1 cellular context compared by ENCODE assay signal in genomic region chr15:90957105-90957790, GRCh38.
TF ChIP-seq lines count a peak whose summit lies in the region.

No MANE protein-coding gene starts in this region.

TF ChIP-seq in WTC11, 78 proteins besides CTCF, POLR2A, EP300 and RAD21 (continued from another document):
- peak; percentile 86; the same call in 1 of the 2 replicates for TF ChIP-seq FOXP1 (CRISPR knock-in tag; IDR thresholded peaks at IDR 0.05; ENCODE audit: borderline replicate concordance)
- TF ChIP-seq CDX4 (CRISPR knock-in tag; IDR thresholded peaks at IDR 0.05; ENCODE audit: borderline replicate concordance), result no peak
- TF ChIP-seq, protein P1, sequence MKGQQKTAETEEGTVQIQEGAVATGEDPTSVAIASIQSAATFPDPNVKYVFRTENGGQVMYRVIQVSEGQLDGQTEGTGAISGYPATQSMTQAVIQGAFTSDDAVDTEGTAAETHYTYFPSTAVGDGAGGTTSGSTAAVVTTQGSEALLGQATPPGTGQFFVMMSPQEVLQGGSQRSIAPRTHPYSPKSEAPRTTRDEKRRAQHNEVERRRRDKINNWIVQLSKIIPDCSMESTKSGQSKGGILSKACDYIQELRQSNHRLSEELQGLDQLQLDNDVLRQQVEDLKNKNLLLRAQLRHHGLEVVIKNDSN (CRISPR knock-in tag; IDR thresholded peaks at IDR 0.05), result 0 out of 2 replicates have a peak, but pooled peaks have one; percentile 36
- TF ChIP-seq, protein P2, sequence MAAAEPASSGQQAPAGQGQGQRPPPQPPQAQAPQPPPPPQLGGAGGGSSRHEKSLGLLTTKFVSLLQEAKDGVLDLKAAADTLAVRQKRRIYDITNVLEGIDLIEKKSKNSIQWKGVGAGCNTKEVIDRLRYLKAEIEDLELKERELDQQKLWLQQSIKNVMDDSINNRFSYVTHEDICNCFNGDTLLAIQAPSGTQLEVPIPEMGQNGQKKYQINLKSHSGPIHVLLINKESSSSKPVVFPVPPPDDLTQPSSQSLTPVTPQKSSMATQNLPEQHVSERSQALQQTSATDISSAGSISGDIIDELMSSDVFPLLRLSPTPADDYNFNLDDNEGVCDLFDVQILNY (CRISPR knock-in tag; IDR thresholded peaks at IDR 0.05), result no peak
- no peak for TF ChIP-seq JAZF1 (CRISPR knock-in tag; IDR thresholded peaks at IDR 0.05)
- peak; percentile 15; the same call in 1 of the 2 replicates for TF ChIP-seq USF2 (CRISPR knock-in tag; IDR thresholded peaks at IDR 0.05)
- TF ChIP-seq, protein P3, sequence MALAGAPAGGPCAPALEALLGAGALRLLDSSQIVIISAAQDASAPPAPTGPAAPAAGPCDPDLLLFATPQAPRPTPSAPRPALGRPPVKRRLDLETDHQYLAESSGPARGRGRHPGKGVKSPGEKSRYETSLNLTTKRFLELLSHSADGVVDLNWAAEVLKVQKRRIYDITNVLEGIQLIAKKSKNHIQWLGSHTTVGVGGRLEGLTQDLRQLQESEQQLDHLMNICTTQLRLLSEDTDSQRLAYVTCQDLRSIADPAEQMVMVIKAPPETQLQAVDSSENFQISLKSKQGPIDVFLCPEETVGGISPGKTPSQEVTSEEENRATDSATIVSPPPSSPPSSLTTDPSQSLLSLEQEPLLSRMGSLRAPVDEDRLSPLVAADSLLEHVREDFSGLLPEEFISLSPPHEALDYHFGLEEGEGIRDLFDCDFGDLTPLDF (CRISPR knock-in tag; IDR thresholded peaks at IDR 0.05), result no peak
- TF ChIP-seq, protein P4, sequence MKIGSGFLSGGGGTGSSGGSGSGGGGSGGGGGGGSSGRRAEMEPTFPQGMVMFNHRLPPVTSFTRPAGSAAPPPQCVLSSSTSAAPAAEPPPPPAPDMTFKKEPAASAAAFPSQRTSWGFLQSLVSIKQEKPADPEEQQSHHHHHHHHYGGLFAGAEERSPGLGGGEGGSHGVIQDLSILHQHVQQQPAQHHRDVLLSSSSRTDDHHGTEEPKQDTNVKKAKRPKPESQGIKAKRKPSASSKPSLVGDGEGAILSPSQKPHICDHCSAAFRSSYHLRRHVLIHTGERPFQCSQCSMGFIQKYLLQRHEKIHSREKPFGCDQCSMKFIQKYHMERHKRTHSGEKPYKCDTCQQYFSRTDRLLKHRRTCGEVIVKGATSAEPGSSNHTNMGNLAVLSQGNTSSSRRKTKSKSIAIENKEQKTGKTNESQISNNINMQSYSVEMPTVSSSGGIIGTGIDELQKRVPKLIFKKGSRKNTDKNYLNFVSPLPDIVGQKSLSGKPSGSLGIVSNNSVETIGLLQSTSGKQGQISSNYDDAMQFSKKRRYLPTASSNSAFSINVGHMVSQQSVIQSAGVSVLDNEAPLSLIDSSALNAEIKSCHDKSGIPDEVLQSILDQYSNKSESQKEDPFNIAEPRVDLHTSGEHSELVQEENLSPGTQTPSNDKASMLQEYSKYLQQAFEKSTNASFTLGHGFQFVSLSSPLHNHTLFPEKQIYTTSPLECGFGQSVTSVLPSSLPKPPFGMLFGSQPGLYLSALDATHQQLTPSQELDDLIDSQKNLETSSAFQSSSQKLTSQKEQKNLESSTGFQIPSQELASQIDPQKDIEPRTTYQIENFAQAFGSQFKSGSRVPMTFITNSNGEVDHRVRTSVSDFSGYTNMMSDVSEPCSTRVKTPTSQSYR (CRISPR knock-in tag; IDR thresholded peaks at IDR 0.05), result 0 out of 2 replicates have a peak, but pooled peaks have one; percentile 19
- TF ChIP-seq ZNF423 (CRISPR knock-in tag; IDR thresholded peaks at IDR 0.05), result no peak
- TF ChIP-seq, protein P5, sequence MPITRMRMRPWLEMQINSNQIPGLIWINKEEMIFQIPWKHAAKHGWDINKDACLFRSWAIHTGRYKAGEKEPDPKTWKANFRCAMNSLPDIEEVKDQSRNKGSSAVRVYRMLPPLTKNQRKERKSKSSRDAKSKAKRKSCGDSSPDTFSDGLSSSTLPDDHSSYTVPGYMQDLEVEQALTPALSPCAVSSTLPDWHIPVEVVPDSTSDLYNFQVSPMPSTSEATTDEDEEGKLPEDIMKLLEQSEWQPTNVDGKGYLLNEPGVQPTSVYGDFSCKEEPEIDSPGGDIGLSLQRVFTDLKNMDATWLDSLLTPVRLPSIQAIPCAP (CRISPR knock-in tag; IDR thresholded peaks at IDR 0.05), result 0 out of 2 replicates have a peak, but pooled peaks have one; percentile 43
- TF ChIP-seq RELA (CRISPR knock-in tag; IDR thresholded peaks at IDR 0.05; ENCODE audit: borderline replicate concordance), result no peak; the same call in 1 of the 2 replicates
- no peak for TF ChIP-seq FOXJ3 (CRISPR knock-in tag; IDR thresholded peaks at IDR 0.05; ENCODE audit: borderline replicate concordance)
- no peak for TF ChIP-seq NFATC4 (CRISPR knock-in tag; IDR thresholded peaks at IDR 0.05)
- TF ChIP-seq FOXK1 (CRISPR knock-in tag; IDR thresholded peaks at IDR 0.05), result peak; percentile 32; the same call in 1 of the 2 replicates
- no peak for TF ChIP-seq SMAD3 (CRISPR knock-in tag; IDR thresholded peaks at IDR 0.05; ENCODE audit: borderline replicate concordance)
- TF ChIP-seq, protein P6, sequence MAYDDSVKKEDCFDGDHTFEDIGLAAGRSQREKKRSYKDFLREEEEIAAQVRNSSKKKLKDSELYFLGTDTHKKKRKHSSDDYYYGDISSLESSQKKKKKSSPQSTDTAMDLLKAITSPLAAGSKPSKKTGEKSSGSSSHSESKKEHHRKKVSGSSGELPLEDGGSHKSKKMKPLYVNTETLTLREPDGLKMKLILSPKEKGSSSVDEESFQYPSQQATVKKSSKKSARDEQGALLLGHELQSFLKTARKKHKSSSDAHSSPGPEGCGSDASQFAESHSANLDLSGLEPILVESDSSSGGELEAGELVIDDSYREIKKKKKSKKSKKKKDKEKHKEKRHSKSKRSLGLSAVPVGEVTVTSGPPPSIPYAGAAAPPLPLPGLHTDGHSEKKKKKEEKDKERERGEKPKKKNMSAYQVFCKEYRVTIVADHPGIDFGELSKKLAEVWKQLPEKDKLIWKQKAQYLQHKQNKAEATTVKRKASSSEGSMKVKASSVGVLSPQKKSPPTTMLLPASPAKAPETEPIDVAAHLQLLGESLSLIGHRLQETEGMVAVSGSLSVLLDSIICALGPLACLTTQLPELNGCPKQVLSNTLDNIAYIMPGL (CRISPR knock-in tag; IDR thresholded peaks at IDR 0.05), result peak; percentile 69; the same call in 1 of the 2 replicates
- TF ChIP-seq MAX (CRISPR knock-in tag; IDR thresholded peaks at IDR 0.05), result 0 out of 2 replicates have a peak, but pooled peaks have one; percentile 46
- no peak for TF ChIP-seq ATF1 (CRISPR knock-in tag; IDR thresholded peaks at IDR 0.05)
- TF ChIP-seq MYBL2 (CRISPR knock-in tag; IDR thresholded peaks at IDR 0.05), result peak; percentile 51; the same call in 1 of the 2 replicates
- TF ChIP-seq PRRX2 (CRISPR knock-in tag; IDR thresholded peaks at IDR 0.05), result no peak
- TF ChIP-seq, protein P7, sequence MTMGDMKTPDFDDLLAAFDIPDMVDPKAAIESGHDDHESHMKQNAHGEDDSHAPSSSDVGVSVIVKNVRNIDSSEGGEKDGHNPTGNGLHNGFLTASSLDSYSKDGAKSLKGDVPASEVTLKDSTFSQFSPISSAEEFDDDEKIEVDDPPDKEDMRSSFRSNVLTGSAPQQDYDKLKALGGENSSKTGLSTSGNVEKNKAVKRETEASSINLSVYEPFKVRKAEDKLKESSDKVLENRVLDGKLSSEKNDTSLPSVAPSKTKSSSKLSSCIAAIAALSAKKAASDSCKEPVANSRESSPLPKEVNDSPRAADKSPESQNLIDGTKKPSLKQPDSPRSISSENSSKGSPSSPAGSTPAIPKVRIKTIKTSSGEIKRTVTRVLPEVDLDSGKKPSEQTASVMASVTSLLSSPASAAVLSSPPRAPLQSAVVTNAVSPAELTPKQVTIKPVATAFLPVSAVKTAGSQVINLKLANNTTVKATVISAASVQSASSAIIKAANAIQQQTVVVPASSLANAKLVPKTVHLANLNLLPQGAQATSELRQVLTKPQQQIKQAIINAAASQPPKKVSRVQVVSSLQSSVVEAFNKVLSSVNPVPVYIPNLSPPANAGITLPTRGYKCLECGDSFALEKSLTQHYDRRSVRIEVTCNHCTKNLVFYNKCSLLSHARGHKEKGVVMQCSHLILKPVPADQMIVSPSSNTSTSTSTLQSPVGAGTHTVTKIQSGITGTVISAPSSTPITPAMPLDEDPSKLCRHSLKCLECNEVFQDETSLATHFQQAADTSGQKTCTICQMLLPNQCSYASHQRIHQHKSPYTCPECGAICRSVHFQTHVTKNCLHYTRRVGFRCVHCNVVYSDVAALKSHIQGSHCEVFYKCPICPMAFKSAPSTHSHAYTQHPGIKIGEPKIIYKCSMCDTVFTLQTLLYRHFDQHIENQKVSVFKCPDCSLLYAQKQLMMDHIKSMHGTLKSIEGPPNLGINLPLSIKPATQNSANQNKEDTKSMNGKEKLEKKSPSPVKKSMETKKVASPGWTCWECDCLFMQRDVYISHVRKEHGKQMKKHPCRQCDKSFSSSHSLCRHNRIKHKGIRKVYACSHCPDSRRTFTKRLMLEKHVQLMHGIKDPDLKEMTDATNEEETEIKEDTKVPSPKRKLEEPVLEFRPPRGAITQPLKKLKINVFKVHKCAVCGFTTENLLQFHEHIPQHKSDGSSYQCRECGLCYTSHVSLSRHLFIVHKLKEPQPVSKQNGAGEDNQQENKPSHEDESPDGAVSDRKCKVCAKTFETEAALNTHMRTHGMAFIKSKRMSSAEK (CRISPR knock-in tag; IDR thresholded peaks at IDR 0.05; ENCODE audit: borderline replicate concordance), result no peak
- no peak for TF ChIP-seq CBFB (CRISPR knock-in tag; IDR thresholded peaks at IDR 0.05; ENCODE audit: low read depth)
- no peak for TF ChIP-seq CREB1 (CRISPR knock-in tag; IDR thresholded peaks at IDR 0.05)
- TF ChIP-seq, protein P8, sequence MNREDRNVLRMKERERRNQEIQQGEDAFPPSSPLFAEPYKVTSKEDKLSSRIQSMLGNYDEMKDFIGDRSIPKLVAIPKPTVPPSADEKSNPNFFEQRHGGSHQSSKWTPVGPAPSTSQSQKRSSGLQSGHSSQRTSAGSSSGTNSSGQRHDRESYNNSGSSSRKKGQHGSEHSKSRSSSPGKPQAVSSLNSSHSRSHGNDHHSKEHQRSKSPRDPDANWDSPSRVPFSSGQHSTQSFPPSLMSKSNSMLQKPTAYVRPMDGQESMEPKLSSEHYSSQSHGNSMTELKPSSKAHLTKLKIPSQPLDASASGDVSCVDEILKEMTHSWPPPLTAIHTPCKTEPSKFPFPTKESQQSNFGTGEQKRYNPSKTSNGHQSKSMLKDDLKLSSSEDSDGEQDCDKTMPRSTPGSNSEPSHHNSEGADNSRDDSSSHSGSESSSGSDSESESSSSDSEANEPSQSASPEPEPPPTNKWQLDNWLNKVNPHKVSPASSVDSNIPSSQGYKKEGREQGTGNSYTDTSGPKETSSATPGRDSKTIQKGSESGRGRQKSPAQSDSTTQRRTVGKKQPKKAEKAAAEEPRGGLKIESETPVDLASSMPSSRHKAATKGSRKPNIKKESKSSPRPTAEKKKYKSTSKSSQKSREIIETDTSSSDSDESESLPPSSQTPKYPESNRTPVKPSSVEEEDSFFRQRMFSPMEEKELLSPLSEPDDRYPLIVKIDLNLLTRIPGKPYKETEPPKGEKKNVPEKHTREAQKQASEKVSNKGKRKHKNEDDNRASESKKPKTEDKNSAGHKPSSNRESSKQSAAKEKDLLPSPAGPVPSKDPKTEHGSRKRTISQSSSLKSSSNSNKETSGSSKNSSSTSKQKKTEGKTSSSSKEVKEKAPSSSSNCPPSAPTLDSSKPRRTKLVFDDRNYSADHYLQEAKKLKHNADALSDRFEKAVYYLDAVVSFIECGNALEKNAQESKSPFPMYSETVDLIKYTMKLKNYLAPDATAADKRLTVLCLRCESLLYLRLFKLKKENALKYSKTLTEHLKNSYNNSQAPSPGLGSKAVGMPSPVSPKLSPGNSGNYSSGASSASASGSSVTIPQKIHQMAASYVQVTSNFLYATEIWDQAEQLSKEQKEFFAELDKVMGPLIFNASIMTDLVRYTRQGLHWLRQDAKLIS (CRISPR knock-in tag; IDR thresholded peaks at IDR 0.05; ENCODE audit: borderline replicate concordance), result 0 out of 2 replicates have a peak, but pooled peaks have one; percentile 18
- TF ChIP-seq, protein P9, sequence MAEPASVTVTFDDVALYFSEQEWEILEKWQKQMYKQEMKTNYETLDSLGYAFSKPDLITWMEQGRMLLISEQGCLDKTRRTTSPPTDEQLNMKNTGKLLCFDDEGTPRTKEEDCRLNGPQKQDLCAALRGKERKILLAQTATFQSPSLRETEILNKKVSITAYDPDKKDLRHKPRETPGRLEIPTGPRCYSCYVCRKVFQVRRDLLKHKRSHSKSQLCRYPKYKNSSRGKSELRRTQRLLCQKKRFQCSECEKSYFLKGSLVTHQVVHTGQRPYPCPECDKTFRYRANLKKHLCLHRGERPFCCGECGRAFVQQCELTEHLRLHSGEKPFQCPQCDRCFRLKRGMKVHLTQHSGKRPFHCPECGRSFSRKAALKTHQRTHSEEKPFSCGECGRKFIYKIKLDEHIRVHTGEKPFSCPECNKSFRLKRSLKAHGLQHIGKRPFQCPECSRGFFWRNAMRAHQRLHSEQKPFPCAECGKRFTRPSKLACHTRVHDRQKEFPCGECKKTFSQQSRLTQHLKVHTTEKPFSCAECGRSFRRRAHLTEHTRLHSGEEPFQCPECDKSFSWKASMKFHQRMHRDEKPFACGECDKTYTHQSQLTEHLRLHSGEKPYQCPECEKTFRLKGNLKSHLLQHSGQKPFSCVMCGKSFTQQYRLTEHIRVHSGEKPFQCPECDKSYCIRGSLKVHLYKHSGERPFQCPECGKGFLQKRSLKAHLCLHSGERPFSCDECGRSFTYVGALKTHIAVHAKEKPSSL (CRISPR knock-in tag; conservative IDR thresholded peaks at IDR 0.05), result no peak
- 0 out of 2 replicates have a peak, but pooled peaks have one; percentile 27 for TF ChIP-seq TCF7 (CRISPR knock-in tag; IDR thresholded peaks at IDR 0.05; ENCODE audit: low read depth)
